Comparison of ENCODE assay signal across 8 cellular contexts in the genomic region with DNA sequence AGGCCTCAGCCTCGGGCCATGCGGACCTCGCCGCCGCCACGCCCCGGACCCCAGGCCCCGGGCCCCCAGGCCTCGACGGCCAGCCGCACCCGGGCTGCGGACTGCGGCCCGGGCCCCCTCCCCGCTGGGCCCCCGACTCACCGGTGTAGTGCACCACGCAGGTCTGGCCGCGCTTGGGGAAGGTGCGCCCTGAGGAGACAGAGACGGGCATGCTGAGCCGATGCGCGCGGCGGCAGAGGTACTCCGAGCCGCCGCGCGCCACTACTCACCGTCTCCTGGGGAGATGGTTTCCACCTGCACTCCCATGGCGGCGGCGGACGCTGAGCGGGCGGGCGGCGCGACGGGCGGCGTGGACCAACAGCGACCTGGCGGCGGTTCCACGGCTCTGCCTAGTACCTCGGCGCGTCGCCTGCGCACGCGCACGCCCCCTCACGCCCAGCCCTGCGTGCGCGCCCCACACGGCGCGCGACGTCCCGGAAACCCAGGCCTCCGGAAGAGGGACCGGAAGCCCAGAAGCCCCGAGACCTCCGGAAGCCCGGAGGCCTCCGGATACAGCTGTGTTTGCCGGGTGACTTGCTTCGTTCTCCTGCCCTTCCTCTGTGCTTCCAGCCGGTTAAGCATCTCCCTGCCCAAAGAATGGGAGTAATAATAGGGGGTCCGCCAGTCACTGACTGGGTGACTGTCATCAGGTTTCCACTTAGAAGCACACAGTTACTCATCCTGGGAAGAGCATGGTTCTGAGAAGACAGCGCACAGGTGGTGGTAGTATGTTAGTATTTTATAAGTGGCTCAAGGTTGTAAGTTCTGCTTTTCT. TPM values are rescaled to one million over a fixed set of nuclear protein-coding genes. Genes with fewer than 3 reads are reported as not detected.
DNase-seq lines count a peak whose midpoint lies in the region; ATAC-seq, FAIRE-seq and TF ChIP-seq lines count a peak whose summit lies in the region.

A gene (minus strand): TSS at position 362 of the 814 bp plus-strand sequence. CDS start 56 bp downstream, at position 306.

- peak within 1 kb of the TSS; percentile 77 for H2BK5ac ChIP-seq in IMR-90 (ENCODE audit: low read depth, low read length, poor library complexity, severe bottlenecking)

- H3K4ac ChIP-seq in IMR-90 (ENCODE audit: low read depth, low read length): peak within 1 kb of the TSS; percentile 99

- BruUV-seq in IMR-90 (replicated peaks; lab: Mats Ljungman, UMichigan): no TSS peak
- BruUV-seq in OCI-LY7 (replicated peaks; lab: Mats Ljungman, UMichigan): no TSS peak

- peak within 1 kb of the TSS; percentile 99 for H3K23ac ChIP-seq in IMR-90 (ENCODE audit: low read depth, low read length)

- POLR2A ChIA-PET in IMR-90 (lab: Charles Lee; ENCODE audit: unreplicated experiment): interaction anchor here (0.6 kb wide), 2 partner anchors 42 to 79 kb away, joined by 3 to 6 read pairs; no protein-coding TSS in a partner anchor
- POLR2A ChIA-PET in OCI-LY7 (lab: Charles Lee): interaction anchor here (0.6 to 2.2 kb wide), 3 partner anchors 12 to 71 kb away, joined by 6 to 13 read pairs (median 11); no protein-coding TSS in a partner anchor

- peaks cover 5% of the 10 kb centered on the region for H3K36me3 ChIP-seq in IMR-90 (ENCODE audit: control insufficient read depth, insufficient read depth, low read length)
- H3K36me3 ChIP-seq in OCI-LY7 (ENCODE audit: insufficient read depth, low read length): peaks cover 20% of the 10 kb centered on the region; the same call in 1 of the 2 replicates
- no peaks in the 10 kb centered on the region for H3K36me3 ChIP-seq in mucosa of descending colon (ENCODE audit: low read depth)

- peaks cover 47% of the 10 kb centered on the region for H3K79me2 ChIP-seq in OCI-LY7 (ENCODE audit: insufficient read depth, low read depth, low read length)

- peak within 1 kb of the TSS; percentile 95 for H2BK120ac ChIP-seq in IMR-90 (ENCODE audit: low read depth, low read length)

- peak; percentile 88 for ATAC-seq in GM21529 (IDR thresholded peaks at IDR 0.05; ENCODE audit: unreplicated experiment)
- ATAC-seq in IMR-90 (ENCODE audit: low read depth): peak; percentile 94
- ATAC-seq in mucosa of descending colon: peak; percentile 98

- peaks cover 9 to 56% of the 10 kb centered on the region in 2 experiments; a peak in 3 of 4 replicates for H3K79me1 ChIP-seq in IMR-90 (ENCODE audit: low read depth in 1 of 2, low read length in 2 of 2)

- peak within 1 kb of the TSS; percentile 94 for H2AK9ac ChIP-seq in IMR-90 (replicated peaks; ENCODE audit: low read depth, low read length, poor library complexity)

- H3K56ac ChIP-seq in IMR-90 (ENCODE audit: extremely low read depth, insufficient read depth, low read length): peak within 1 kb of the TSS; percentile 93

- in situ Hi-C loops in IMR-90 (cut with MboI; ENCODE audit: low sequenced_read_pairs): no loop called here

- no peak for TF ChIP-seq CTCF in D721Med (IDR thresholded peaks at IDR 0.05; ENCODE audit: insufficient read depth, missing control alignments)
- TF ChIP-seq CTCF in IMR-90 (conservative IDR thresholded peaks at IDR 0.05; ENCODE audit: low read depth, low read length): 0 out of 2 replicates have a peak, but pooled peaks have one; percentile 8
- no peak for TF ChIP-seq CTCF in OCI-LY7 (conservative IDR thresholded peaks at IDR 0.05; ENCODE audit: low read length)
- no peak for TF ChIP-seq CTCF in epithelial cell of esophagus (IDR thresholded peaks at IDR 0.05; ENCODE audit: insufficient read depth, low read depth, low read length, missing control alignments)
- TF ChIP-seq CTCF in mucosa of descending colon (IDR thresholded peaks at IDR 0.05): peak; percentile 13

- peak within 1 kb of the TSS; percentile 78 for H2BK20ac ChIP-seq in IMR-90 (ENCODE audit: low read depth, low read length)

- peak within 1 kb of the TSS; percentile 96 for H2AK5ac ChIP-seq in IMR-90 (ENCODE audit: low read depth, low read length)

- H3K4me1 ChIP-seq in IMR-90 (ENCODE audit: control insufficient read depth, insufficient read depth, low read length) (peaks cover 26% of the 10 kb centered on the region), OCI-LY7 (ENCODE audit: insufficient read depth, low read length, poor library complexity, severe bottlenecking) (peaks cover 50% of the 10 kb centered on the region), mucosa of descending colon (ENCODE audit: low read depth) (peaks cover 37% of the 10 kb centered on the region)

- dilution Hi-C loops in IMR-90 (cut with HindIII; ENCODE audit: low sequenced_read_pairs, unreplicated experiment): no loop called here

- peak within 1 kb of the TSS; percentile 94 for H4K5ac ChIP-seq in IMR-90 (ENCODE audit: low read depth, low read length)

- peak within 1 kb of the TSS; percentile 98 for H3K4me2 ChIP-seq in IMR-90 (ENCODE audit: low read depth, low read length)
- H3K4me2 ChIP-seq in OCI-LY7 (ENCODE audit: low read length): peak within 1 kb of the TSS; percentile 98

- H3K27me3 ChIP-seq in IMR-90 (ENCODE audit: control insufficient read depth, insufficient read depth, low read length): no peaks in the 10 kb centered on the region

- peak within 1 kb of the TSS; percentile 95; the same call in 2 of the 3 replicates for H2BK15ac ChIP-seq in IMR-90 (ENCODE audit: low read depth, low read length)

- 2% methylated on average over 34 of the region's 79 CpGs; no CpG with 5 or more reads in 1 of the 2 experiments for WGBS in IMR-90 (ENCODE audit: extremely low coverage in 2 of 2, insufficient read length in 1 of 2), 2 experiments

- TF ChIP-seq POLR2A in IMR-90 (IDR thresholded peaks at IDR 0.05; ENCODE audit: low read depth, low read length): peak; percentile 80

- peak within 1 kb of the TSS; percentile 99 for H2AFZ ChIP-seq in IMR-90 (replicated peaks; ENCODE audit: low read length, poor library complexity)
- peak within 1 kb of the TSS; percentile 72 for H2AFZ ChIP-seq in OCI-LY7 (ENCODE audit: low read length)

- no peaks in the 10 kb centered on the region for H3K9me2 ChIP-seq in OCI-LY7 (ENCODE audit: insufficient read depth, low read length)

- intact Hi-C loops in IMR-90 (cut with micrococcal nuclease): loop anchor here (2.0 to 10.0 kb wide), 2 partner anchors 70 to 178 kb away; no protein-coding TSS in a partner anchor
- intact Hi-C loops in OCI-LY7 (cut with micrococcal nuclease; ENCODE audit: unreplicated experiment): loop anchor here (2.0 kb wide), 1 partner anchor 68 kb away; no protein-coding TSS in a partner anchor
- intact Hi-C loops in mucosa of descending colon (cut with DNase I, micrococcal nuclease): loop anchor here in 1 of 2 donors (5.0 kb wide), 2 partner anchors 66 to 81 kb away; a partner anchor contains a TSS

- 0 out of 2 replicates have a peak, but pooled peaks have one; percentile 6 for TF ChIP-seq RAD21 in IMR-90 (IDR thresholded peaks at IDR 0.05; ENCODE audit: low read length)

- peaks cover 45% of the 10 kb centered on the region for H4K20me1 ChIP-seq in IMR-90 (ENCODE audit: insufficient read depth, low read length)
- peaks cover 40% of the 10 kb centered on the region for H4K20me1 ChIP-seq in OCI-LY7 (ENCODE audit: insufficient read depth, low read length)

- H4K91ac ChIP-seq in IMR-90 (ENCODE audit: insufficient read depth, low read depth, low read length): peak within 1 kb of the TSS; percentile 96

- H3K27ac ChIP-seq in IMR-90 (ENCODE audit: insufficient read depth, low read length): peak within 1 kb of the TSS; percentile 85
- peak within 1 kb of the TSS; percentile 39 for H3K27ac ChIP-seq in OCI-LY7 (ENCODE audit: low read depth, low read length, poor library complexity, severe bottlenecking)

- H3K9me1 ChIP-seq in IMR-90 (ENCODE audit: insufficient read depth, low read length): peaks cover 37% of the 10 kb centered on the region

- peak within 1 kb of the TSS; percentile 97 for H3K9ac ChIP-seq in IMR-90 (ENCODE audit: low read depth, low read length)

- H3K9me3 ChIP-seq in IMR-90 (ENCODE audit: control insufficient read depth, insufficient read depth, low read length) (no peaks in the 10 kb centered on the region), OCI-LY7 (ENCODE audit: low read length) (no peaks in the 10 kb centered on the region), mucosa of descending colon (no peaks in the 10 kb centered on the region)

- H3K14ac ChIP-seq in IMR-90 (replicated peaks; ENCODE audit: low read depth, low read length): peak within 1 kb of the TSS; percentile 100

- peak within 1 kb of the TSS; percentile 95 to 100 for H4K8ac ChIP-seq in IMR-90 (ENCODE audit: low read depth in 2 of 2, low read length in 2 of 2)

- peak within 1 kb of the TSS; percentile 78 for H3K18ac ChIP-seq in IMR-90 (ENCODE audit: low read depth, low read length)

- FAIRE-seq in D721Med (lab: Jason Lieb, UNC): no peak

- DNase-seq in D721Med (ENCODE audit: insufficient read length, low spot score) (peak; percentile 12), IMR-90 (peak; percentile 90), OCI-LY7 (ENCODE audit: low spot score) (peak; percentile 95), activated T-cell treated with anti-CD3 and anti-CD28 coated beads for 1 hour (ENCODE audit: low read depth) (peak; percentile 85), epithelial cell of esophagus (ENCODE audit: low read depth) (peak; percentile 92), mucosa of descending colon (peak; percentile 93 to 96 (median 96))
- DNase-seq in stimulated activated CD8-positive, alpha-beta memory T cell treated with anti-CD3 and anti-CD28 coated beads, Interleukin-4, amount 100 ng/mL, for 24 hours (ENCODE audit: low read depth): peak; percentile 84

- H3K4me3 ChIP-seq in IMR-90 (ENCODE audit: insufficient read depth, low read depth, low read length): peak within 1 kb of the TSS; percentile 65
- peak within 1 kb of the TSS; percentile 91 for H3K4me3 ChIP-seq in OCI-LY7 (ENCODE audit: low read depth, low read length, poor library complexity, severe bottlenecking)
- peak within 1 kb of the TSS; percentile 65 for H3K4me3 ChIP-seq in epithelial cell of esophagus (ENCODE audit: low read length)
- H3K4me3 ChIP-seq in mucosa of descending colon: peak within 1 kb of the TSS; percentile 88

- CTCF ChIA-PET in IMR-90 (lab: Yijun Ruan, JAX) (no interaction called here), OCI-LY7 (lab: Charles Lee; ENCODE audit: unreplicated experiment) (no interaction called here)

TF ChIP-seq in IMR-90, 13 proteins besides CTCF, POLR2A, EP300 and RAD21 (continues in another document):
- TF ChIP-seq RFX5 (IDR thresholded peaks at IDR 0.05; ENCODE audit: low read depth, low read length) (0 out of 2 replicates have a peak, but pooled peaks have one; percentile 21), BHLHE40 (IDR thresholded peaks at IDR 0.05; ENCODE audit: low read depth, low read length) (peak; percentile 61; the same call in 1 of the 2 replicates), MAZ (IDR thresholded peaks at IDR 0.05; ENCODE audit: borderline replicate concordance, low read depth, low read length) (peak; percentile 73; the same call in 1 of the 2 replicates), CHD1 (IDR thresholded peaks at IDR 0.05; ENCODE audit: low read depth, low read length) (no peak), FOS (IDR thresholded peaks at IDR 0.05; ENCODE audit: low read depth, low read length) (no peak)

RNA-seq across cellular contexts. Expression of the gene that starts here (rescaled TPM):
- 91.9 and 120 TPM in 2 replicates for total RNA-seq in IMR-90 (2012; rRNA removed)
- 513 and 528 TPM in 2 replicates for polyA plus RNA-seq in IMR-90 (2012; rRNA removed)
- 250 and 846 TPM in 2 replicates for polyA plus RNA-seq in IMR-90 (2012; cell fraction: cytosol; rRNA removed)
- 45.1 and 159 TPM in 2 replicates for polyA plus RNA-seq in IMR-90 (2012; cell fraction: nucleus; rRNA removed; ENCODE audit: low replicate concordance)
- 83.2 and 99.0 TPM in 2 replicates for total RNA-seq in OCI-LY7 (2014; rRNA removed; shearing (Covaris generic))
- total RNA-seq in OCI-LY7 (2022): 218 and 230 TPM in 2 replicates
- total RNA-seq in mucosa of descending colon: 100 to 1,000 TPM; 168 to 326 (median 300) TPM

Comparison
In these comparisons a context has a peak if more than half of its experiments do, and no peak if none do; other contexts are left out.
1. Peak in every context shown above with its lines: DNase-seq, ATAC-seq, H3K4me3 ChIP-seq and H3K27ac ChIP-seq.
2. DNase-seq: peak in every context shown above with its lines; median percentile 96 in mucosa of descending colon; 95 in OCI-LY7; 92 in epithelial cell of esophagus; 90 in IMR-90; 85 in activated T-cell treated with anti-CD3 and anti-CD28 coated beads for 1 hour; 84 in stimulated activated CD8-positive, alpha-beta memory T cell treated with anti-CD3 and anti-CD28 coated beads, Interleukin-4, amount 100 ng/mL, for 24 hours; 12 in D721Med.
3. CTCF ChIP-seq: peak in IMR-90 (single experiment) and mucosa of descending colon (single experiment); none in D721Med (single experiment), OCI-LY7 (single experiment) and epithelial cell of esophagus (single experiment).